In the genomic region with DNA sequence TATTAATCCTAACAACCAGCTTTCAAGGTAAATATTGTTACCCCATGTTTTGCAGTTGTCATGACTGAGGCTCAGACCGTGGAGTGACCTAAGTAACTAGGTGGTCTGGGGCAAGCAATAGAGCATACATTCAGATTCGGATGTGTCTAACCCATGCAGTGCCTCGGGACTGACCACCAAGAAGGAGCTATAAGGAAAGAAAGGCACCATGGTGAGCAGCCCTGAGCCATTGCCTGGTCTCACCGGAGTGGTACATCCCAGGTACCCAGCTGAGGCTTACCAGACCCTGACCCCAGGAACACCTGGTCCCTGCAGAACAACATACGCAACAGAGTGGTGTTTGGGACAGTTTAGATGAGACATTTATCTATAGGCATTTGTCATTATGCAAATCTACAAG, we compare ENCODE assay signal across 17 cellular contexts.
"Had no signal": no experiment of that assay in that cellular context is flagged by ENCODE, and none has a peak within 500 bp of the region (broad histone marks: within the 10 kb centered on the region; RNA-seq: fewer than 3 reads in every experiment).

No MANE protein-coding gene starts in this region.

- H3K27ac Mint-ChIP-seq: immature natural killer cell had no signal

- H3K27me3 Mint-ChIP-seq: stimulated activated naive CD8-positive, alpha-beta T cell treated with anti-CD3 and anti-CD28 coated beads, Interleukin-15, amount 100 ng/mL, for 72 hours had no signal

- H3K4me3 Mint-ChIP-seq: immature natural killer cell; naive thymus-derived CD8-positive, alpha-beta T cell; nephron progenitor cell; stimulated activated naive CD8-positive, alpha-beta T cell treated with anti-CD3 and anti-CD28 coated beads, Interleukin-15, amount 100 ng/mL, for 72 hours had no signal

- ATAC-seq: naive thymus-derived CD8-positive, alpha-beta T cell; pancreas; sciatic nerve; stimulated activated naive CD8-positive, alpha-beta T cell treated with anti-CD3 and anti-CD28 coated beads, Interleukin-15, amount 100 ng/mL, for 72 hours had no signal

- H3K4me1 Mint-ChIP-seq: immature natural killer cell had no signal

- H3K9me3 Mint-ChIP-seq: immature natural killer cell; nephron progenitor cell; stimulated activated naive CD8-positive, alpha-beta T cell treated with anti-CD3 and anti-CD28 coated beads, Interleukin-15, amount 100 ng/mL, for 72 hours had no signal

- DNase-seq: dermis blood vessel endothelial cell; effector memory CD4-positive, alpha-beta T cell; esophagus squamous epithelium; hypothalamus; immature natural killer cell; nephron progenitor cell; occipital lobe; pancreas; stimulated activated CD4-positive, alpha-beta T cell treated with anti-CD3 and anti-CD28 coated beads, Interleukin-12 subunit alpha, Interleukin-12 subunit beta, amount 100 ng/mL, for 4 hours; stimulated activated CD4-positive, alpha-beta T cell treated with anti-CD3 and anti-CD28 coated beads, Interleukin-1b, Interleukin-23, amount 100 ng/mL, for 48 hours; stimulated activated CD4-positive, alpha-beta T cell treated with anti-CD3 and anti-CD28 coated beads, Interleukin-4, amount 100 ng/mL, for 1 hour; stimulated activated CD8-positive, alpha-beta memory T cell treated with anti-CD3 and anti-CD28 coated beads, Interleukin-4, amount 100 ng/mL, for 48 hours; stimulated activated naive CD4-positive, alpha-beta T cell; stimulated activated naive CD8-positive, alpha-beta T cell treated with anti-CD3 and anti-CD28 coated beads, Interleukin-15, amount 100 ng/mL, for 72 hours; transverse colon had no signal

- H3K36me3 Mint-ChIP-seq: immature natural killer cell; naive thymus-derived CD8-positive, alpha-beta T cell had no signal
